ENCODE assay signal across 18 cellular contexts in the genomic region with DNA sequence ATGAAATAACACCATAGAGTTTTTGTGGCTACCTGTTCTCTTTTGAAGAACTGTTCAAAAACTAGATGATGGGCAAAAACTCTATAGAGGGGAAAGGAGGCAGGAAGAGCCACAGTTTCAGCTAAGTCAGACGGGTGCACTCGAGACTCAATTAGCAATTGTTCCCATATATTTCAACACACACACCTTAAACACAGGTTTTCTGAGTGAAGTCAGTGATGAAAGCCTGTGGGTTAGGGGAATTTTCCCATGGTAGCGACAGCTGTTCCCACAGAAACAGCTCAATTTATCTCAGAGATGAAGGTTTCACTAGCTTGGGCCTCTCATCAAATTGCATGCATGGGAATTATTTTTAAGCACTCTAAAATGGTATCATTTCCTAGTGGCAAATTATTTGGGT.
DNase-seq lines count a peak whose midpoint lies in the region; ATAC-seq, FAIRE-seq and TF ChIP-seq lines count a peak whose summit lies in the region.
"Had no signal": no experiment of that assay in that cellular context is flagged by ENCODE, and none has a peak within 500 bp of the region (broad histone marks: within the 10 kb centered on the region; RNA-seq: fewer than 3 reads in every experiment).

No MANE protein-coding gene starts in this region.

- no peaks in the 10 kb centered on the region for H3K79me2 ChIP-seq in GM12878 (ENCODE audit: control insufficient read depth, insufficient read depth, low read length)

- 30% methylated on average over 3 of the region's 3 CpGs for WGBS in GM12878 (ENCODE audit: insufficient coverage, insufficient replicate concordance, low lambda C conversion rate, missing lambda C conversion rate)

- FAIRE-seq in GM12892 (lab: Jason Lieb, UNC) (peak; percentile 17), GM12878 (lab: Jason Lieb, UNC) (no peak)
- FAIRE-seq: H1 had no signal

- H3K4me3 ChIP-seq in GM12878 (no peak overlapping the region), mucosa of descending colon (no peak overlapping the region)
- H3K4me3 ChIP-seq: BLaER1 treated with 17β-estradiol and CSF1 and Interleukin-3, amounts not matched to agents 10 nM and 100 nM had no signal

- in situ Hi-C loops in GM12878 (cut with MboI) = no loop called here

- no peaks in the 10 kb centered on the region for H3K9me3 ChIP-seq in GM12878 (replicated peaks; ENCODE audit: control insufficient read depth, insufficient read depth, low read length)
- no peaks in the 10 kb centered on the region for H3K9me3 ChIP-seq in mucosa of descending colon

- SMC1A ChIA-PET in GM12878 (lab: Charles Lee; ENCODE audit: uncharacterized antibody, unreplicated experiment) = no interaction called here

- ATAC-seq in GM12878 (no peak), mucosa of descending colon (no peak), foreskin keratinocyte (no peak)
- ATAC-seq: CD8-positive, alpha-beta T cell had no signal

- H3K4me1 Mint-ChIP-seq in osteocyte (ENCODE audit: unreplicated experiment) = no peaks in the 10 kb centered on the region
- H3K4me1 Mint-ChIP-seq: B cell had no signal

- peaks cover 33% of the 10 kb centered on the region for H3K27me3 Mint-ChIP-seq in osteocyte (ENCODE audit: unreplicated experiment)
- H3K27me3 Mint-ChIP-seq: B cell had no signal

- TF ChIP-seq RAD21 in GM12878 (IDR thresholded peaks at IDR 0.05; ENCODE audit: insufficient read depth, low read depth, low read length) = no peak

- no peaks in the 10 kb centered on the region for H3K36me3 ChIP-seq in GM12878 (ENCODE audit: control insufficient read depth in 2 of 2, insufficient read depth in 2 of 2, low read length in 1 of 2)
- no peaks in the 10 kb centered on the region for H3K36me3 ChIP-seq in mucosa of descending colon (ENCODE audit: low read depth)
- H3K36me3 ChIP-seq: BLaER1 treated with 17β-estradiol and CSF1 and Interleukin-3, amounts not matched to agents 10 nM and 100 nM had no signal

- H3K9ac ChIP-seq in GM12878 (ENCODE audit: control insufficient read depth, insufficient read depth, low read length) = no peak overlapping the region
- H3K9ac ChIP-seq: BLaER1 treated with 17β-estradiol and CSF1 and Interleukin-3, amounts not matched to agents 10 nM and 100 nM had no signal

- no peaks in the 10 kb centered on the region for H4K20me1 ChIP-seq in GM12878 (ENCODE audit: control insufficient read depth, insufficient read depth)
- H4K20me1 ChIP-seq: BLaER1 treated with 17β-estradiol and CSF1 and Interleukin-3, amounts not matched to agents 10 nM and 100 nM had no signal

- H3K27ac ChIP-seq in GM12878 (ENCODE audit: control insufficient read depth, insufficient read depth) (no peak overlapping the region), foreskin keratinocyte (no peak overlapping the region)
- H3K27ac ChIP-seq: BLaER1 treated with 17β-estradiol and CSF1 and Interleukin-3, amounts not matched to agents 10 nM and 100 nM had no signal

- H3K4me3 Mint-ChIP-seq in osteocyte (ENCODE audit: unreplicated experiment) = no peak overlapping the region
- H3K4me3 Mint-ChIP-seq: B cell; CD8-positive, alpha-beta T cell; H9 had no signal

- no peaks in the 10 kb centered on the region for H3K36me3 Mint-ChIP-seq in osteocyte (ENCODE audit: unreplicated experiment)

- H3K9me3 Mint-ChIP-seq in osteocyte (ENCODE audit: unreplicated experiment) = peaks cover 8% of the 10 kb centered on the region
- H3K9me3 Mint-ChIP-seq: CD8-positive, alpha-beta T cell; H9 had no signal

- POLR2A ChIA-PET in GM12878 (lab: Charles Lee) = no interaction called here

- H3K4me1 ChIP-seq in GM12878 (ENCODE audit: control insufficient read depth, insufficient read depth, low read length) = no peaks in the 10 kb centered on the region
- H3K4me1 ChIP-seq in mucosa of descending colon (ENCODE audit: low read depth) = no peaks in the 10 kb centered on the region
- H3K4me1 ChIP-seq in foreskin keratinocyte = no peaks in the 10 kb centered on the region
- H3K4me1 ChIP-seq: BLaER1 treated with 17β-estradiol and CSF1 and Interleukin-3, amounts not matched to agents 10 nM and 100 nM had no signal

- TF ChIP-seq CTCF in GM10266 (IDR thresholded peaks at IDR 0.05; ENCODE audit: control insufficient read depth, insufficient read depth, low read depth, missing control alignments) (no peak), GM20000 (IDR thresholded peaks at IDR 0.05; ENCODE audit: extremely low read depth, missing control alignments) (no peak), GM12878 (IDR thresholded peaks at IDR 0.05 in 2 of 3, conservative IDR thresholded peaks at IDR 0.05 in 1 of 3; ENCODE audit: control insufficient read depth in 2 of 3, extremely low read depth in 1 of 3, insufficient read depth in 1 of 3, low read depth in 3 of 3, low read length in 3 of 3) (no peak), osteocyte (IDR thresholded peaks at IDR 0.05) (no peak), mucosa of descending colon (IDR thresholded peaks at IDR 0.05) (no peak), foreskin keratinocyte (conservative IDR thresholded peaks at IDR 0.05) (no peak)

- H3K4me2 ChIP-seq in GM12878 (ENCODE audit: control insufficient read depth, insufficient read depth) = no peak overlapping the region
- H3K4me2 ChIP-seq: BLaER1 treated with 17β-estradiol and CSF1 and Interleukin-3, amounts not matched to agents 10 nM and 100 nM had no signal

- RAD21 ChIA-PET in GM12878 (lab: Charles Lee; ENCODE audit: unreplicated experiment) = no interaction called here

- BruUV-seq in GM12878 (replicated peaks; lab: Mats Ljungman, UMichigan) = no TSS peak

- no peak overlapping the region for H3K27ac Mint-ChIP-seq in osteocyte (ENCODE audit: unreplicated experiment)
- H3K27ac Mint-ChIP-seq: B cell; CD8-positive, alpha-beta T cell; H9 had no signal

- TF ChIP-seq POLR2A in GM12892 (IDR thresholded peaks at IDR 0.05; ENCODE audit: low read depth, low read length) (no peak), GM12878 (IDR thresholded peaks at IDR 0.05; ENCODE audit: low read depth, low read length) (no peak)

- intact Hi-C loops in GM12878 (cut with micrococcal nuclease; ENCODE audit: unreplicated experiment) = no loop called here
- intact Hi-C loops in mucosa of descending colon (cut with DNase I, micrococcal nuclease) = no loop called here

- CTCF ChIA-PET in GM12878 (lab: Yijun Ruan, JAX) = interaction anchor here (0.6 kb wide), 1 partner anchor 10 kb away, joined by 3 read pairs; no protein-coding TSS in a partner anchor

- TF ChIP-seq EP300 in GM12878 (IDR thresholded peaks at IDR 0.05; ENCODE audit: borderline replicate concordance in 1 of 2, control insufficient read depth in 1 of 2, low read depth in 2 of 2, low read length in 2 of 2) = no peak

- no peaks in the 10 kb centered on the region for H3K27me3 ChIP-seq in GM12878 (replicated peaks in 1 of 2; ENCODE audit: control insufficient read depth in 2 of 2, insufficient read depth in 2 of 2, low read length in 1 of 2)
- no peaks in the 10 kb centered on the region for H3K27me3 ChIP-seq in foreskin keratinocyte
- H3K27me3 ChIP-seq: BLaER1 treated with 17β-estradiol and CSF1 and Interleukin-3, amounts not matched to agents 10 nM and 100 nM had no signal

- no peak overlapping the region for H2AFZ ChIP-seq in GM12878 (ENCODE audit: control insufficient read depth, low read depth, low read length)

- DNase-seq in GM10266 (ENCODE audit: extremely low spot score) (peak; percentile 12), GM12892 (ENCODE audit: insufficient read length) (no peak), GM20000 (ENCODE audit: low spot score) (peak; percentile 36), GM12878 (ENCODE audit: low read depth, low spot score) (peak; percentile 66), osteocyte (ENCODE audit: extremely low spot score, unreplicated experiment) (no peak), mucosa of descending colon (no peak), SKM-1 treated with dmso at 0.1 percent for 144 hours (lab: John Stamatoyannopoulos, UW; ENCODE audit: unreplicated experiment) (no peak), foreskin keratinocyte (no peak)
- DNase-seq: Calu3; CD8-positive, alpha-beta T cell; DMS79 treated with DMSO at 0.1 percent for 48 hours; GF-D8; H9; Kasumi-1; KG1 had no signal

TF ChIP-seq in GM12878, 131 proteins besides CTCF, POLR2A, EP300 and RAD21 (continues in another document):
- TF ChIP-seq, protein P1, sequence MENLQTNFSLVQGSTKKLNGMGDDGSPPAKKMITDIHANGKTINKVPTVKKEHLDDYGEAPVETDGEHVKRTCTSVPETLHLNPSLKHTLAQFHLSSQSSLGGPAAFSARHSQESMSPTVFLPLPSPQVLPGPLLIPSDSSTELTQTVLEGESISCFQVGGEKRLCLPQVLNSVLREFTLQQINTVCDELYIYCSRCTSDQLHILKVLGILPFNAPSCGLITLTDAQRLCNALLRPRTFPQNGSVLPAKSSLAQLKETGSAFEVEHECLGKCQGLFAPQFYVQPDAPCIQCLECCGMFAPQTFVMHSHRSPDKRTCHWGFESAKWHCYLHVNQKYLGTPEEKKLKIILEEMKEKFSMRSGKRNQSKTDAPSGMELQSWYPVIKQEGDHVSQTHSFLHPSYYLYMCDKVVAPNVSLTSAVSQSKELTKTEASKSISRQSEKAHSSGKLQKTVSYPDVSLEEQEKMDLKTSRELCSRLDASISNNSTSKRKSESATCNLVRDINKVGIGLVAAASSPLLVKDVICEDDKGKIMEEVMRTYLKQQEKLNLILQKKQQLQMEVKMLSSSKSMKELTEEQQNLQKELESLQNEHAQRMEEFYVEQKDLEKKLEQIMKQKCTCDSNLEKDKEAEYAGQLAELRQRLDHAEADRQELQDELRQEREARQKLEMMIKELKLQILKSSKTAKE (IDR thresholded peaks at IDR 0.05; ENCODE audit: low read depth, poor library complexity, severe bottlenecking) = no peak
- no peak for TF ChIP-seq YY1 (IDR thresholded peaks at IDR 0.05; ENCODE audit: low read depth, low read length)

Comparison
In these comparisons a context has a peak if more than half of its experiments do, and no peak if none do; other contexts are left out.
1. DNase-seq: peak in GM10266 (single experiment), GM20000 (single experiment) and GM12878 (single experiment); none in GM12892 (single experiment), osteocyte (single experiment), mucosa of descending colon (0 of 3), SKM-1 treated with dmso at 0.1 percent for 144 hours (single experiment) and foreskin keratinocyte (0 of 2).